Comparison of ENCODE assay signal across 18 cellular contexts in genomic region chr5:122770479-122770878, GRCh38.
"Had no signal": no experiment of that assay in that cellular context is flagged by ENCODE, and none has a peak within 500 bp of the region (broad histone marks: within the 10 kb centered on the region; RNA-seq: fewer than 3 reads in every experiment).

No MANE protein-coding gene starts in this region.

- H3K36me3 Mint-ChIP-seq: activated CD8-positive, alpha-beta memory T cell treated with anti-CD3 and anti-CD28 coated beads, Interleukin-2, amount 10 ng/mL, durations not matched to agents 7 days and 5 days; activated naive CD8-positive, alpha-beta T cell had no signal

- H3K9ac ChIP-seq: parathyroid adenoma had no signal

- H3K79me2 ChIP-seq: parathyroid adenoma had no signal

- ATAC-seq: activated CD8-positive, alpha-beta memory T cell treated with anti-CD3 and anti-CD28 coated beads, Interleukin-2, amount 10 ng/mL, durations not matched to agents 7 days and 5 days; activated T-cell treated with anti-CD3 and anti-CD28 coated beads, Interleukin-2, amount 50 U/mL, for 4 hours; lower lobe of right lung; stimulated activated naive CD8-positive, alpha-beta T cell treated with anti-CD3 and anti-CD28 coated beads, Interleukin-15, amount 100 ng/mL, for 72 hours had no signal

- FAIRE-seq: bronchial epithelial cell, endothelial cell of umbilical vein, urothelium cell line had no signal

- H3K4me1 ChIP-seq: lower lobe of right lung, parathyroid adenoma had no signal

- H2AFZ ChIP-seq: parathyroid adenoma had no signal

- H3K4me1 Mint-ChIP-seq: stimulated activated naive CD8-positive, alpha-beta T cell treated with anti-CD3 and anti-CD28 coated beads, Interleukin-15, amount 100 ng/mL, for 72 hours had no signal

- H3K27ac ChIP-seq: lower lobe of right lung, parathyroid adenoma, thoracic aorta had no signal

- H3K9me3 ChIP-seq: lower lobe of right lung, thoracic aorta had no signal

- H3K4me3 Mint-ChIP-seq: activated CD8-positive, alpha-beta memory T cell treated with anti-CD3 and anti-CD28 coated beads, Interleukin-2, amount 10 ng/mL, durations not matched to agents 7 days and 5 days; activated naive CD8-positive, alpha-beta T cell; activated T-cell treated with anti-CD3 and anti-CD28 coated beads, Interleukin-2, amount 50 U/mL, for 4 hours; stimulated activated naive CD8-positive, alpha-beta T cell treated with anti-CD3 and anti-CD28 coated beads, Interleukin-15, amount 100 ng/mL, for 72 hours had no signal

- DNase-seq: activated CD4-positive, alpha-beta T cell treated with anti-CD3 and anti-CD28 coated beads for 1 hour; activated CD4-positive, alpha-beta T cell treated with anti-CD3 and anti-CD28 coated beads, Interleukin-2, amount 50 U/mL, for 48 hours; activated CD8-positive, alpha-beta memory T cell treated with anti-CD3 and anti-CD28 coated beads, Interleukin-2, amount 10 ng/mL, durations not matched to agents 7 days and 5 days; activated effector memory CD4-positive, alpha-beta T cell treated with anti-CD3 and anti-CD28 coated beads, Interleukin-2, amount 50 U/mL, for 16 hours; activated T-cell treated with anti-CD3 and anti-CD28 coated beads, Interleukin-2, amount 50 U/mL, for 4 hours; effector CD4-positive, alpha-beta T cell; lower lobe of right lung; midbrain; stimulated activated CD4-positive, alpha-beta T cell treated with anti-CD3 and anti-CD28 coated beads, Interleukin-4, amount 100 ng/mL, for 1 hour; stimulated activated CD8-positive, alpha-beta memory T cell treated with anti-CD3 and anti-CD28 coated beads, Interleukin-4, amount 100 ng/mL, for 48 hours; stimulated activated naive CD8-positive, alpha-beta T cell treated with anti-CD3 and anti-CD28 coated beads, Interleukin-15, amount 100 ng/mL, for 72 hours; T-helper 2 cell had no signal

- H3K4me3 ChIP-seq: lower lobe of right lung, thoracic aorta had no signal

- H3K27ac Mint-ChIP-seq: activated CD8-positive, alpha-beta memory T cell treated with anti-CD3 and anti-CD28 coated beads, Interleukin-2, amount 10 ng/mL, durations not matched to agents 7 days and 5 days; activated naive CD8-positive, alpha-beta T cell; stimulated activated naive CD8-positive, alpha-beta T cell treated with anti-CD3 and anti-CD28 coated beads, Interleukin-15, amount 100 ng/mL, for 72 hours had no signal

- H3K36me3 ChIP-seq: lower lobe of right lung, thoracic aorta had no signal
